1 cellular context compared by ENCODE assay signal in the genomic region with DNA sequence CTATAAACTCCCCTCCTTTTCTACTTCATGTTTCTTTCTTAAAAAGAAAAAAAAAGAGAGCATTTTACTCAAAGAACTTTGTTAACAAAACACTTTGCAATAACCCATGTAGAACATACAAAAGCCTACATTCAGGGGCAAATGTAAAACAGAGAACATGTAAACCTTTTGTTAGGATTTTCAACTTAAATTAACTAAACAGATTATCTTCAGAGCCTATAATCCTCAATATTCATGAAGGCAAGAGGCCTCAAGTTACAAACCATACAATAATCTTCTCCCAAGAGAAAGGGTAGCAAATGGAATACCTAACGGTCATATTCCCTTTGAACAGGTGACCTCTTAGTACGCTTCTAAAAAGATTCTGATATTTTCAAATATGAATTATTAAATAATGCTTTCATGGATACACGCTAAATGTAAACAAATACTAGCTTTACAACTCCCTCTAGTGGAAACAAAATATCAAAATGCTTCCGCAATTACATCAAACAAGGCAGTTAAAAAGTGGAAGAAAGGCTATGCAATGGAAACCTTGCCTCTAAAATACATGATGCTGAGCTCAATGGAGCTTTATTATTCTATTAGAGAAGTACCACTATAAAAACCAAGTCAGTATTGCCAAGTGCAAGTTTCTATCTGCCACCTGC.
TF ChIP-seq lines count a peak whose summit lies in the region.

No MANE protein-coding gene starts in this region.

TF ChIP-seq in WTC11, 78 proteins besides CTCF, POLR2A, EP300 and RAD21 (continued from another document):
- TF ChIP-seq, protein P1, sequence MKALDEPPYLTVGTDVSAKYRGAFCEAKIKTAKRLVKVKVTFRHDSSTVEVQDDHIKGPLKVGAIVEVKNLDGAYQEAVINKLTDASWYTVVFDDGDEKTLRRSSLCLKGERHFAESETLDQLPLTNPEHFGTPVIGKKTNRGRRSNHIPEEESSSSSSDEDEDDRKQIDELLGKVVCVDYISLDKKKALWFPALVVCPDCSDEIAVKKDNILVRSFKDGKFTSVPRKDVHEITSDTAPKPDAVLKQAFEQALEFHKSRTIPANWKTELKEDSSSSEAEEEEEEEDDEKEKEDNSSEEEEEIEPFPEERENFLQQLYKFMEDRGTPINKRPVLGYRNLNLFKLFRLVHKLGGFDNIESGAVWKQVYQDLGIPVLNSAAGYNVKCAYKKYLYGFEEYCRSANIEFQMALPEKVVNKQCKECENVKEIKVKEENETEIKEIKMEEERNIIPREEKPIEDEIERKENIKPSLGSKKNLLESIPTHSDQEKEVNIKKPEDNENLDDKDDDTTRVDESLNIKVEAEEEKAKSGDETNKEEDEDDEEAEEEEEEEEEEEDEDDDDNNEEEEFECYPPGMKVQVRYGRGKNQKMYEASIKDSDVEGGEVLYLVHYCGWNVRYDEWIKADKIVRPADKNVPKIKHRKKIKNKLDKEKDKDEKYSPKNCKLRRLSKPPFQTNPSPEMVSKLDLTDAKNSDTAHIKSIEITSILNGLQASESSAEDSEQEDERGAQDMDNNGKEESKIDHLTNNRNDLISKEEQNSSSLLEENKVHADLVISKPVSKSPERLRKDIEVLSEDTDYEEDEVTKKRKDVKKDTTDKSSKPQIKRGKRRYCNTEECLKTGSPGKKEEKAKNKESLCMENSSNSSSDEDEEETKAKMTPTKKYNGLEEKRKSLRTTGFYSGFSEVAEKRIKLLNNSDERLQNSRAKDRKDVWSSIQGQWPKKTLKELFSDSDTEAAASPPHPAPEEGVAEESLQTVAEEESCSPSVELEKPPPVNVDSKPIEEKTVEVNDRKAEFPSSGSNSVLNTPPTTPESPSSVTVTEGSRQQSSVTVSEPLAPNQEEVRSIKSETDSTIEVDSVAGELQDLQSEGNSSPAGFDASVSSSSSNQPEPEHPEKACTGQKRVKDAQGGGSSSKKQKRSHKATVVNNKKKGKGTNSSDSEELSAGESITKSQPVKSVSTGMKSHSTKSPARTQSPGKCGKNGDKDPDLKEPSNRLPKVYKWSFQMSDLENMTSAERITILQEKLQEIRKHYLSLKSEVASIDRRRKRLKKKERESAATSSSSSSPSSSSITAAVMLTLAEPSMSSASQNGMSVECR (CRISPR knock-in tag; IDR thresholded peaks at IDR 0.05; ENCODE audit: borderline replicate concordance), result no peak
- TF ChIP-seq MXD4 (CRISPR knock-in tag; IDR thresholded peaks at IDR 0.05; ENCODE audit: borderline replicate concordance) (no peak), NR2C2 (CRISPR knock-in tag; IDR thresholded peaks at IDR 0.05) (no peak), KAT7 (CRISPR knock-in tag; IDR thresholded peaks at IDR 0.05; ENCODE audit: borderline replicate concordance) (no peak), FOXP1 (CRISPR knock-in tag; IDR thresholded peaks at IDR 0.05; ENCODE audit: borderline replicate concordance) (no peak), ZNF138 (CRISPR knock-in tag; conservative IDR thresholded peaks at IDR 0.05) (no peak)
- TF ChIP-seq, protein P2, sequence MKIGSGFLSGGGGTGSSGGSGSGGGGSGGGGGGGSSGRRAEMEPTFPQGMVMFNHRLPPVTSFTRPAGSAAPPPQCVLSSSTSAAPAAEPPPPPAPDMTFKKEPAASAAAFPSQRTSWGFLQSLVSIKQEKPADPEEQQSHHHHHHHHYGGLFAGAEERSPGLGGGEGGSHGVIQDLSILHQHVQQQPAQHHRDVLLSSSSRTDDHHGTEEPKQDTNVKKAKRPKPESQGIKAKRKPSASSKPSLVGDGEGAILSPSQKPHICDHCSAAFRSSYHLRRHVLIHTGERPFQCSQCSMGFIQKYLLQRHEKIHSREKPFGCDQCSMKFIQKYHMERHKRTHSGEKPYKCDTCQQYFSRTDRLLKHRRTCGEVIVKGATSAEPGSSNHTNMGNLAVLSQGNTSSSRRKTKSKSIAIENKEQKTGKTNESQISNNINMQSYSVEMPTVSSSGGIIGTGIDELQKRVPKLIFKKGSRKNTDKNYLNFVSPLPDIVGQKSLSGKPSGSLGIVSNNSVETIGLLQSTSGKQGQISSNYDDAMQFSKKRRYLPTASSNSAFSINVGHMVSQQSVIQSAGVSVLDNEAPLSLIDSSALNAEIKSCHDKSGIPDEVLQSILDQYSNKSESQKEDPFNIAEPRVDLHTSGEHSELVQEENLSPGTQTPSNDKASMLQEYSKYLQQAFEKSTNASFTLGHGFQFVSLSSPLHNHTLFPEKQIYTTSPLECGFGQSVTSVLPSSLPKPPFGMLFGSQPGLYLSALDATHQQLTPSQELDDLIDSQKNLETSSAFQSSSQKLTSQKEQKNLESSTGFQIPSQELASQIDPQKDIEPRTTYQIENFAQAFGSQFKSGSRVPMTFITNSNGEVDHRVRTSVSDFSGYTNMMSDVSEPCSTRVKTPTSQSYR (CRISPR knock-in tag; IDR thresholded peaks at IDR 0.05), result no peak
